Comparison of ENCODE assay signal across 8 cellular contexts in the genomic region with DNA sequence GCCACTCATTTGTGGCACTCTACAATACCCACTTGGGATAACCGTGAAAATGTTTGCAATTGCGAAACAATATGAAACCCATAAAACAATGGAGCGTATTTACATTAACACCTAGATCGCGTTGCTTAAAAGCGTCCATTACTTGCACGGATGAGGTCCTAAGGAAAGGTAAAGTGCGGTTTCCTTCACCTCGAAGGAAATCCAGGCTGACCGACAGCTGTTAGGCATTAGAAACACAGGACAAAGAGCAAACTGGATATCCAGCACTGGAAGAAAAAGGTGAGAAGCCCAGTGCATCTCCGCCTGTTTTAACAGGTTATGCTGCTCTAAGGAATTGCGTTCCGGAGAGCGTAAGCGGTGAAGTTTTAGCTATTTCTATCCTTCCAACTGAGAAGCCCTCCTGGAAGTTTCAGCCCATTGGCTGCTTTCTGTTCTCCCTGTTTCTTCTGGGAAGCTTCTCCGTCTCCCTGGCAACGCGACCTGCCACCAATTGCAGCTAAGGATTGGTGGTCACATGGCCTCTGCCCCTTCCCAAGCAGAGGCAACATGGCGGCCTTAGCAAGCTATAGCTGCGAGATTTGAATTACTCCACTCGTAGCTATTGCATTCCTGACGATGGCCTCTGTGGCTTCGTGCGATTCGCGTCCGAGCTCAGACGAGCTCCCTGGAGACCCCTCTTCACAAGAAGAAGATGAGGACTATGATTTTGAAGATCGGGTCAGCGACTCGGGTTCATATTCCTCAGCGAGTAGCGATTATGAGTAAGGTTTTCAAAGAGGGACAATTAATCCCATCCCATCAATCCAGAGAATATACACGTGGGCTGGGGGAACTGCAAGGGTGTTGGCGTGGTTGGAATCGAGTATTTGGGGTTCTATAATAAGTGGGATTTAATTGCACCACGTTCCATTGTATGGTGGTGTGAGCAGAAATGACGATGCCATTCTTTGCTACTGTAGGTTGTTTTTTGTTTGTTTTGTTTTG. TPM values are rescaled to one million over a fixed set of nuclear protein-coding genes. Genes with fewer than 3 reads are reported as not detected.
A peak's percentile ranks its signal among the peaks of the same experiment; 100 is the strongest.
DNase-seq lines count a peak whose midpoint lies in the region; ATAC-seq and TF ChIP-seq lines count a peak whose summit lies in the region.

A gene (plus strand): TSS at position 538 of the 984 bp plus-strand sequence. CDS start 78 bp downstream, at position 616.

- peak within 1 kb of the TSS; percentile 55 to 84 (median 73) for H3K4me3 Mint-ChIP-seq in CD4-positive, CD25-positive, alpha-beta regulatory T cell
- H3K4me3 Mint-ChIP-seq in activated naive CD4-positive, alpha-beta T cell treated with anti-CD3 and anti-CD28 coated beads, Interleukin-2, amount 10 ng/mL, durations not matched to agents 7 days and 5 days = peak within 1 kb of the TSS; percentile 72
- peak within 1 kb of the TSS; percentile 86 for H3K4me3 Mint-ChIP-seq in natural killer cell treated with Interleukin-12 subunit alpha and Interleukin-12 subunit beta and Interleukin-15 and Interleukin-18, amount 100 ng/mL, for 72 hours

- no peaks in the 10 kb centered on the region for H3K9me3 ChIP-seq in CD4-positive, CD25-positive, alpha-beta regulatory T cell (ENCODE audit: control insufficient read depth in 2 of 2, low read length in 2 of 2)
- no peaks in the 10 kb centered on the region for H3K9me3 ChIP-seq in gastroesophageal sphincter

- H3K27ac Mint-ChIP-seq in CD4-positive, CD25-positive, alpha-beta regulatory T cell = no peak within 1 kb of the TSS
- peak within 1 kb of the TSS; percentile 64 for H3K27ac Mint-ChIP-seq in activated naive CD4-positive, alpha-beta T cell treated with anti-CD3 and anti-CD28 coated beads, Interleukin-2, amount 10 ng/mL, durations not matched to agents 7 days and 5 days
- H3K27ac Mint-ChIP-seq in natural killer cell treated with Interleukin-12 subunit alpha and Interleukin-12 subunit beta and Interleukin-15 and Interleukin-18, amount 100 ng/mL, for 72 hours = no peak within 1 kb of the TSS

- peaks cover 0 to 7% (median 0%) of the 10 kb centered on the region in 7 donors for H3K9me3 Mint-ChIP-seq in CD4-positive, CD25-positive, alpha-beta regulatory T cell
- H3K9me3 Mint-ChIP-seq in activated naive CD4-positive, alpha-beta T cell treated with anti-CD3 and anti-CD28 coated beads, Interleukin-2, amount 10 ng/mL, durations not matched to agents 7 days and 5 days = no peaks in the 10 kb centered on the region
- peaks cover 7% of the 10 kb centered on the region for H3K9me3 Mint-ChIP-seq in natural killer cell treated with Interleukin-12 subunit alpha and Interleukin-12 subunit beta and Interleukin-15 and Interleukin-18, amount 100 ng/mL, for 72 hours

- peak in 1 of 2 donors; percentile 43 for ATAC-seq in CD4-positive, CD25-positive, alpha-beta regulatory T cell (ENCODE audit: low read depth in 2 of 2)
- ATAC-seq in GM19372 (IDR thresholded peaks at IDR 0.05; ENCODE audit: low read depth, unreplicated experiment) = peak; percentile 98
- peak; percentile 93 for ATAC-seq in HG03442 (IDR thresholded peaks at IDR 0.05; ENCODE audit: unreplicated experiment)
- ATAC-seq in gastroesophageal sphincter = peak; percentile 99
- peak; percentile 66 to 83 for ATAC-seq in natural killer cell treated with Interleukin-12 subunit alpha and Interleukin-12 subunit beta and Interleukin-15 and Interleukin-18, amount 100 ng/mL, for 72 hours

- WGBS in gastroesophageal sphincter (ENCODE audit: low coverage in 1 of 2), 2 donors = 1 to 2% methylated on average over 19 to 30 of the region's 38 CpGs

- no peaks in the 10 kb centered on the region for H3K4me1 ChIP-seq in CD4-positive, CD25-positive, alpha-beta regulatory T cell (ENCODE audit: control insufficient read depth, insufficient read depth, low read length, poor library complexity, severe bottlenecking)
- H3K4me1 ChIP-seq in gastroesophageal sphincter = peaks cover 0 to 14% (median 2%) of the 10 kb centered on the region in 3 donors

- H3K36me3 ChIP-seq in CD4-positive, CD25-positive, alpha-beta regulatory T cell (ENCODE audit: control insufficient read depth, insufficient read depth, low read length) = no peaks in the 10 kb centered on the region
- H3K36me3 ChIP-seq in gastroesophageal sphincter = no peaks in the 10 kb centered on the region

- peak within 1 kb of the TSS; percentile 51 for H3K4me3 ChIP-seq in CD4-positive, CD25-positive, alpha-beta regulatory T cell (ENCODE audit: low read depth, low read length)
- peak within 1 kb of the TSS; percentile 60 to 77 for H3K4me3 ChIP-seq in gastroesophageal sphincter

- no peak for TF ChIP-seq POLR2A in gastroesophageal sphincter (IDR thresholded peaks at IDR 0.05)

- peaks cover 47% of the 10 kb centered on the region for H3K27me3 Mint-ChIP-seq in CD4-positive, CD25-positive, alpha-beta regulatory T cell
- peaks cover 27% of the 10 kb centered on the region for H3K27me3 Mint-ChIP-seq in activated naive CD4-positive, alpha-beta T cell treated with anti-CD3 and anti-CD28 coated beads, Interleukin-2, amount 10 ng/mL, durations not matched to agents 7 days and 5 days
- peaks cover 24 to 42% of the 10 kb centered on the region in 2 donors for H3K27me3 Mint-ChIP-seq in natural killer cell treated with Interleukin-12 subunit alpha and Interleukin-12 subunit beta and Interleukin-15 and Interleukin-18, amount 100 ng/mL, for 72 hours

- CTCF ChIA-PET in activated naive CD4-positive, alpha-beta T cell treated with anti-CD3 and anti-CD28 coated beads, Interleukin-2, amount 10 ng/mL, durations not matched to agents 7 days and 5 days (lab: Charles Lee) = no interaction called here

- no peak for TF ChIP-seq EP300 in gastroesophageal sphincter (IDR thresholded peaks at IDR 0.05)

- no peaks in the 10 kb centered on the region for H3K36me3 Mint-ChIP-seq in CD4-positive, CD25-positive, alpha-beta regulatory T cell
- H3K36me3 Mint-ChIP-seq in activated naive CD4-positive, alpha-beta T cell treated with anti-CD3 and anti-CD28 coated beads, Interleukin-2, amount 10 ng/mL, durations not matched to agents 7 days and 5 days = no peaks in the 10 kb centered on the region
- peaks cover 4% of the 10 kb centered on the region for H3K36me3 Mint-ChIP-seq in natural killer cell treated with Interleukin-12 subunit alpha and Interleukin-12 subunit beta and Interleukin-15 and Interleukin-18, amount 100 ng/mL, for 72 hours

- H3K4me1 Mint-ChIP-seq in CD4-positive, CD25-positive, alpha-beta regulatory T cell = peaks cover 0 to 13% (median 8%) of the 10 kb centered on the region in 4 donors
- peaks cover 11% of the 10 kb centered on the region for H3K4me1 Mint-ChIP-seq in activated naive CD4-positive, alpha-beta T cell treated with anti-CD3 and anti-CD28 coated beads, Interleukin-2, amount 10 ng/mL, durations not matched to agents 7 days and 5 days
- H3K4me1 Mint-ChIP-seq in natural killer cell treated with Interleukin-12 subunit alpha and Interleukin-12 subunit beta and Interleukin-15 and Interleukin-18, amount 100 ng/mL, for 72 hours (ENCODE audit: low read depth in 2 of 2) = peaks cover 11 to 12% of the 10 kb centered on the region in 2 donors

- H3K27me3 ChIP-seq in CD4-positive, CD25-positive, alpha-beta regulatory T cell (ENCODE audit: control insufficient read depth, insufficient read depth, low read length) = peaks cover 17% of the 10 kb centered on the region
- H3K27me3 ChIP-seq in gastroesophageal sphincter = no peaks in the 10 kb centered on the region

- H3K27ac ChIP-seq in CD4-positive, CD25-positive, alpha-beta regulatory T cell (ENCODE audit: insufficient read depth, low read length, poor library complexity, severe bottlenecking) = no peak within 1 kb of the TSS
- peak within 1 kb of the TSS; percentile 65 to 76 (median 71) for H3K27ac ChIP-seq in gastroesophageal sphincter

- peak in 1 of 3 donors; percentile 17 for DNase-seq in CD4-positive, CD25-positive, alpha-beta regulatory T cell
- DNase-seq in NCI-H510A (lab: John Stamatoyannopoulos, UW) = peak; percentile 86
- DNase-seq in activated naive CD4-positive, alpha-beta T cell treated with anti-CD3 and anti-CD28 coated beads, Interleukin-2, amount 10 ng/mL, durations not matched to agents 7 days and 5 days = peak; percentile 49
- no peak for DNase-seq in natural killer cell treated with Interleukin-12 subunit alpha and Interleukin-12 subunit beta and Interleukin-15 and Interleukin-18, amount 100 ng/mL, for 72 hours (ENCODE audit: low spot score)
- DNase-seq in ureter (ENCODE audit: low spot score) = peak; percentile 94

- TF ChIP-seq CTCF in gastroesophageal sphincter (IDR thresholded peaks at IDR 0.05) = no peak

RNA-seq across cellular contexts. Expression of the gene that starts here (rescaled TPM):
- total RNA-seq in CD4-positive, CD25-positive, alpha-beta regulatory T cell = 0.67 TPM
- polyA plus RNA-seq in CD4-positive, CD25-positive, alpha-beta regulatory T cell = not detected
- total RNA-seq in gastroesophageal sphincter = 10 to 100 TPM in 2 of 4 donors, 1 to 10 TPM in 2; 4.5 to 21.8 (median 14.3) TPM
- under 1 TPM; 0.50 to 0.81 TPM for total RNA-seq in natural killer cell treated with Interleukin-12 subunit alpha and Interleukin-12 subunit beta and Interleukin-15 and Interleukin-18, amount 100 ng/mL, for 72 hours
- total RNA-seq in ureter = 15.0 TPM

Comparison
In these comparisons a context has a peak if more than half of its experiments do, and no peak if none do; other contexts are left out.
1. Peak in ATAC-seq in natural killer cell treated with Interleukin-12 subunit alpha and Interleukin-12 subunit beta and Interleukin-15 and Interleukin-18, amount 100 ng/mL, for 72 hours; RNA of the gene not detected or under 1 TPM.